ENCODE assay signal across 38 cellular contexts in the genomic region with DNA sequence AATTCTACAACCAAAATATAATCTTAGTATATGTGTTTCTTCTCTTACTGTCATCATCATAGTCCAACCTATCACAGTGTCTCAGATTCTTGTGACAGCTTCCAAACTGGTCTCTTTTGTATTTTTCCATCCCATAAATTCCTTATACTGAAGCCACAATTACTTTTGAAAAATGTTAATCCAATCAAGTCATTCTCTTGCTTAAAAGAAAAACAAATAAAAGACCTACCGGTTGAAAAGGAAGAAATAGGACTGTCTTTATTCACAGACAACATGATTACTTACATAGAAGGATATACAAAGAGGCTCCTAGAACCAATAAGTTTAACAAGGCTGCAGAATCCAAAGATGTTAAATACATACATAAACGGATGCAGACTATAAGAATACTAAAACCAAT.
"Had no signal": no experiment of that assay in that cellular context is flagged by ENCODE, and none has a peak within 500 bp of the region (broad histone marks: within the 10 kb centered on the region; RNA-seq: fewer than 3 reads in every experiment).

No MANE protein-coding gene starts in this region.

- DNase-seq: activated CD4-positive, alpha-beta memory T cell treated with anti-CD3 and anti-CD28 coated beads, Interleukin-2, amount 10 ng/mL, durations not matched to agents 7 days and 5 days; activated CD4-positive, alpha-beta T cell treated with anti-CD3 and anti-CD28 coated beads for 1 hour; activated CD4-positive, alpha-beta T cell treated with anti-CD3 and anti-CD28 coated beads for 36 hours; activated CD4-positive, alpha-beta T cell treated with anti-CD3 and anti-CD28 coated beads for 48 hours; activated CD4-positive, alpha-beta T cell treated with anti-CD3 and anti-CD28 coated beads, Interleukin-2, amount 10 ng/mL, durations not matched to agents 7 days and 5 days; activated CD4-positive, alpha-beta T cell treated with anti-CD3 and anti-CD28 coated beads, Interleukin-2, amount 50 U/mL, for 48 hours; activated CD4-positive, CD25-positive, alpha-beta regulatory T cell; activated CD8-positive, alpha-beta memory T cell treated with anti-CD3 and anti-CD28 coated beads for 24 hours; activated CD8-positive, alpha-beta memory T cell treated with anti-CD3 and anti-CD28 coated beads, Interleukin-2, amount 10 ng/mL, durations not matched to agents 7 days and 5 days; activated CD8-positive, alpha-beta memory T cell treated with anti-CD3 and anti-CD28 coated beads, Interleukin-2, amount 50 U/mL, for 48 hours; activated CD8-positive, alpha-beta T cell treated with anti-CD3 and anti-CD28 coated beads, Interleukin-2, amount 10 ng/mL, durations not matched to agents 7 days and 5 days; activated effector memory CD4-positive, alpha-beta T cell treated with Interleukin-2 at 50 U/mL for 16 hours; activated gamma-delta T cell; activated naive CD4-positive, alpha-beta T cell treated with anti-CD3 and anti-CD28 coated beads, Interleukin-2, amount 10 ng/mL, durations not matched to agents 7 days and 5 days; activated naive CD4-positive, alpha-beta T cell treated with Interleukin-2 at 50 U/mL for 16 hours; activated naive CD8-positive, alpha-beta T cell treated with anti-CD3 and anti-CD28 coated beads, Interleukin-2, amount 10 ng/mL, durations not matched to agents 7 days and 5 days; activated naive CD8-positive, alpha-beta T cell treated with anti-CD3 and anti-CD28 coated beads, Interleukin-2, amount 50 U/mL, for 24 hours; activated T-cell treated with anti-CD3 and anti-CD28 coated beads, Interleukin-2, amount 50 U/mL, for 4 hours; amygdala; aorta; caudate nucleus; cerebellar nuclear complex; T-helper 1 cell; T-helper 2 cell; T-helper 9 cell; WERI-Rb-1 had no signal

- FAIRE-seq: bronchial epithelial cell, TTC549 had no signal

- H3K36me3 ChIP-seq: cardiac muscle cell, WERI-Rb-1 had no signal

- H3K4me3 ChIP-seq: cardiac muscle cell had no signal

- H3K27me3 ChIP-seq: cardiac muscle cell had no signal

- H3K27me3 Mint-ChIP-seq: activated CD4-positive, alpha-beta memory T cell treated with anti-CD3 and anti-CD28 coated beads, Interleukin-2, amount 10 ng/mL, durations not matched to agents 7 days and 5 days; activated CD4-positive, alpha-beta T cell treated with anti-CD3 and anti-CD28 coated beads for 36 hours; activated CD4-positive, alpha-beta T cell treated with anti-CD3 and anti-CD28 coated beads, Interleukin-2, amount 10 ng/mL, durations not matched to agents 7 days and 5 days; activated CD8-positive, alpha-beta memory T cell treated with anti-CD3 and anti-CD28 coated beads, Interleukin-2, amount 10 ng/mL, durations not matched to agents 7 days and 5 days; activated naive CD4-positive, alpha-beta T cell treated with anti-CD3 and anti-CD28 coated beads, Interleukin-2, amount 10 ng/mL, durations not matched to agents 7 days and 5 days; activated naive CD4-positive, alpha-beta T cell treated with anti-CD3 and anti-CD28 coated beads, Interleukin-2, amount 50 U/mL, for 24 hours; activated naive CD8-positive, alpha-beta T cell; activated naive CD8-positive, alpha-beta T cell treated with anti-CD3 and anti-CD28 coated beads, Interleukin-2, amount 10 ng/mL, durations not matched to agents 7 days and 5 days; activated naive CD8-positive, alpha-beta T cell treated with anti-CD3 and anti-CD28 coated beads, Interleukin-2, amount 50 U/mL, for 24 hours; brain; central memory CD8-positive, alpha-beta T cell had no signal

- ATAC-seq: activated CD4-positive, alpha-beta T cell treated with anti-CD3 and anti-CD28 coated beads for 36 hours; activated CD4-positive, CD25-positive, alpha-beta regulatory T cell treated with anti-CD3 and anti-CD28 coated beads, Interleukin-2, amount 50 U/mL, for 24 hours; activated CD8-positive, alpha-beta memory T cell treated with anti-CD3 and anti-CD28 coated beads, Interleukin-2, amount 10 ng/mL, durations not matched to agents 7 days and 5 days; activated CD8-positive, alpha-beta T cell treated with anti-CD3 and anti-CD28 coated beads, Interleukin-2, amount 10 ng/mL, durations not matched to agents 7 days and 5 days; activated naive CD8-positive, alpha-beta T cell treated with anti-CD3 and anti-CD28 coated beads, Interleukin-2, amount 50 U/mL, for 24 hours; activated T-cell treated with anti-CD3 and anti-CD28 coated beads, Interleukin-2, amount 50 U/mL, for 4 hours; WTC11 had no signal

- H3K36me3 Mint-ChIP-seq: activated naive CD4-positive, alpha-beta T cell treated with anti-CD3 and anti-CD28 coated beads, Interleukin-2, amount 10 ng/mL, durations not matched to agents 7 days and 5 days; brain; WTC11 had no signal

- H3K9me3 Mint-ChIP-seq: activated CD4-positive, alpha-beta memory T cell treated with anti-CD3 and anti-CD28 coated beads, Interleukin-2, amount 10 ng/mL, durations not matched to agents 7 days and 5 days; activated CD4-positive, alpha-beta T cell treated with anti-CD3 and anti-CD28 coated beads, Interleukin-2, amount 10 ng/mL, durations not matched to agents 7 days and 5 days; activated naive CD4-positive, alpha-beta T cell treated with anti-CD3 and anti-CD28 coated beads, Interleukin-2, amount 10 ng/mL, durations not matched to agents 7 days and 5 days; activated naive CD4-positive, alpha-beta T cell treated with anti-CD3 and anti-CD28 coated beads, Interleukin-2, amount 50 U/mL, for 24 hours; activated naive CD8-positive, alpha-beta T cell treated with anti-CD3 and anti-CD28 coated beads, Interleukin-2, amount 50 U/mL, for 24 hours; activated T-cell treated with anti-CD3 and anti-CD28 coated beads, Interleukin-2, amount 50 U/mL, for 4 hours; activated T-helper 2 cell treated with anti-CD3 and anti-CD28 coated beads, Interferon-gamma antibody, Interleukin-2, Interleukin-4, amounts not matched to agents 10 μg/mL and 5 μg/mL and 100 μg/mL, durations not matched to agents 14 hours and 24 hours and 36 hours; central memory CD8-positive, alpha-beta T cell; T-helper 1 cell treated with Interleukin-12 subunit alpha and Interleukin-12 subunit beta and Interleukin-4 antibody, amounts not matched to agents 30 μg/mL and 1 μg/mL, for 36 hours; T-helper 2 cell treated with Interferon-gamma antibody and Interleukin-4, amounts not matched to agents 5 μg/mL and 100 μg/mL, for 36 hours; WTC11 had no signal

- H3K27ac Mint-ChIP-seq: activated CD4-positive, alpha-beta memory T cell treated with anti-CD3 and anti-CD28 coated beads, Interleukin-2, amount 10 ng/mL, durations not matched to agents 7 days and 5 days; activated CD4-positive, alpha-beta T cell treated with anti-CD3 and anti-CD28 coated beads for 36 hours; activated CD4-positive, alpha-beta T cell treated with anti-CD3 and anti-CD28 coated beads, Interleukin-2, amount 10 ng/mL, durations not matched to agents 7 days and 5 days; activated CD8-positive, alpha-beta memory T cell treated with anti-CD3 and anti-CD28 coated beads, Interleukin-2, amount 10 ng/mL, durations not matched to agents 7 days and 5 days; activated CD8-positive, alpha-beta T cell treated with anti-CD3 and anti-CD28 coated beads, Interleukin-2, amount 10 ng/mL, durations not matched to agents 7 days and 5 days; activated naive CD4-positive, alpha-beta T cell treated with anti-CD3 and anti-CD28 coated beads, Interleukin-2, amount 10 ng/mL, durations not matched to agents 7 days and 5 days; activated naive CD4-positive, alpha-beta T cell treated with anti-CD3 and anti-CD28 coated beads, Interleukin-2, amount 50 U/mL, for 24 hours; activated naive CD8-positive, alpha-beta T cell; activated naive CD8-positive, alpha-beta T cell treated with anti-CD3 and anti-CD28 coated beads, Interleukin-2, amount 10 ng/mL, durations not matched to agents 7 days and 5 days; activated naive CD8-positive, alpha-beta T cell treated with anti-CD3 and anti-CD28 coated beads, Interleukin-2, amount 50 U/mL, for 24 hours; activated T-helper 2 cell treated with anti-CD3 and anti-CD28 coated beads, Interferon-gamma antibody, Interleukin-2, Interleukin-4, amounts not matched to agents 10 μg/mL and 5 μg/mL and 100 μg/mL, durations not matched to agents 14 hours and 24 hours and 36 hours; brain; T-helper 1 cell treated with Interleukin-12 subunit alpha and Interleukin-12 subunit beta and Interleukin-4 antibody, amounts not matched to agents 30 μg/mL and 1 μg/mL, for 36 hours; T-helper 2 cell treated with Interferon-gamma antibody and Interleukin-4, amounts not matched to agents 5 μg/mL and 100 μg/mL, for 36 hours had no signal

- H3K4me1 Mint-ChIP-seq: activated CD4-positive, alpha-beta memory T cell treated with anti-CD3 and anti-CD28 coated beads, Interleukin-2, amount 10 ng/mL, durations not matched to agents 7 days and 5 days; activated CD4-positive, alpha-beta T cell treated with anti-CD3 and anti-CD28 coated beads for 36 hours; activated CD4-positive, alpha-beta T cell treated with anti-CD3 and anti-CD28 coated beads, Interleukin-2, amount 10 ng/mL, durations not matched to agents 7 days and 5 days; activated CD8-positive, alpha-beta memory T cell treated with anti-CD3 and anti-CD28 coated beads, Interleukin-2, amount 10 ng/mL, durations not matched to agents 7 days and 5 days; activated naive CD4-positive, alpha-beta T cell treated with anti-CD3 and anti-CD28 coated beads, Interleukin-2, amount 10 ng/mL, durations not matched to agents 7 days and 5 days; activated naive CD4-positive, alpha-beta T cell treated with anti-CD3 and anti-CD28 coated beads, Interleukin-2, amount 50 U/mL, for 24 hours; activated naive CD8-positive, alpha-beta T cell treated with anti-CD3 and anti-CD28 coated beads, Interleukin-2, amount 10 ng/mL, durations not matched to agents 7 days and 5 days; activated naive CD8-positive, alpha-beta T cell treated with anti-CD3 and anti-CD28 coated beads, Interleukin-2, amount 50 U/mL, for 24 hours; central memory CD8-positive, alpha-beta T cell had no signal

- H3K27ac ChIP-seq: cardiac muscle cell, WERI-Rb-1 had no signal

- H3K4me3 Mint-ChIP-seq: activated CD4-positive, alpha-beta memory T cell treated with anti-CD3 and anti-CD28 coated beads, Interleukin-2, amount 10 ng/mL, durations not matched to agents 7 days and 5 days; activated CD4-positive, alpha-beta T cell treated with anti-CD3 and anti-CD28 coated beads for 36 hours; activated CD4-positive, alpha-beta T cell treated with anti-CD3 and anti-CD28 coated beads, Interleukin-2, amount 10 ng/mL, durations not matched to agents 7 days and 5 days; activated CD8-positive, alpha-beta memory T cell treated with anti-CD3 and anti-CD28 coated beads, Interleukin-2, amount 10 ng/mL, durations not matched to agents 7 days and 5 days; activated CD8-positive, alpha-beta T cell treated with anti-CD3 and anti-CD28 coated beads, Interleukin-2, amount 10 ng/mL, durations not matched to agents 7 days and 5 days; activated naive CD4-positive, alpha-beta T cell treated with anti-CD3 and anti-CD28 coated beads, Interleukin-2, amount 10 ng/mL, durations not matched to agents 7 days and 5 days; activated naive CD4-positive, alpha-beta T cell treated with anti-CD3 and anti-CD28 coated beads, Interleukin-2, amount 50 U/mL, for 24 hours; activated naive CD8-positive, alpha-beta T cell; activated naive CD8-positive, alpha-beta T cell treated with anti-CD3 and anti-CD28 coated beads, Interleukin-2, amount 10 ng/mL, durations not matched to agents 7 days and 5 days; activated naive CD8-positive, alpha-beta T cell treated with anti-CD3 and anti-CD28 coated beads, Interleukin-2, amount 50 U/mL, for 24 hours; activated T-cell treated with anti-CD3 and anti-CD28 coated beads, Interleukin-2, amount 50 U/mL, for 4 hours; brain; central memory CD8-positive, alpha-beta T cell; T-helper 1 cell treated with Interleukin-12 subunit alpha and Interleukin-12 subunit beta and Interleukin-4 antibody, amounts not matched to agents 30 μg/mL and 1 μg/mL, for 36 hours; T-helper 2 cell treated with Interferon-gamma antibody and Interleukin-4, amounts not matched to agents 5 μg/mL and 100 μg/mL, for 36 hours; WTC11 had no signal
